12 cellular contexts compared by ENCODE assay signal in the genomic region with DNA sequence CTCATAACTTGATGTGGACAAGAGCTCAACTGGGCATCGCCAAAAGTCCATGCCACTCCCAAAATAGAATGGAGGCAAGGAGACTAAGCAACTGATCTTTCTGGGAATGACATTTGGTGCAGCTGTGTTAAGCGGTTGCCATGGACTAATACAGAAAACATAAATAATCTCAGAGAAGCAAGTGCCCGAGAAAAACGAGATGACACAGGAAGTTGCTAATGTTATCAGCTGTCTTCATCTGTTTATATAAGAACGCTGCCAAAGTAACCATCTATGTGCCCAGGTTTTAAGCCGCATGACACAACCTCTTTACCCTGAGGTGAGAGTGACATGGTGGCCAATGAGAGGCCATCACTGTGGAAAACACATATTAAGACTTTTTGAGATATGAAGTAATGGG. TPM values are rescaled to one million over a fixed set of nuclear protein-coding genes. Genes with fewer than 3 reads are reported as not detected.
DNase-seq lines count a peak whose midpoint lies in the region; ATAC-seq and TF ChIP-seq lines count a peak whose summit lies in the region.
"Had no signal": no experiment of that assay in that cellular context is flagged by ENCODE, and none has a peak within 500 bp of the region (broad histone marks: within the 10 kb centered on the region; RNA-seq: fewer than 3 reads in every experiment).

No MANE protein-coding gene starts in this region.

- DNase-seq in A172 (ENCODE audit: low spot score) (peak; percentile 84), IMR-90 (peak; percentile 79), right atrium auricular region (ENCODE audit: low spot score) (no peak), RKO (ENCODE audit: low spot score) (no peak), NOMO-1 treated with DMSO at 0.1 percent for 48 hours (lab: John Stamatoyannopoulos, UW; ENCODE audit: unreplicated experiment) (no peak)
- DNase-seq: cerebellar nuclear complex; NCI-H524 treated with DMSO at 0.1 percent for 48 hours; stimulated activated naive B cell treated with anti-CD40 and anti-IgM and Interleukin-4, amounts not matched to agents 10 μg/mL and 1 μg/mL and 100 μg/mL, for 72 hours had no signal

- H3K23ac ChIP-seq in IMR-90 (ENCODE audit: low read depth, low read length): no peak overlapping the region

- no peak overlapping the region; a peak in 1 of 4 replicates for H4K8ac ChIP-seq in IMR-90 (ENCODE audit: low read depth in 2 of 2, low read length in 2 of 2)

- TF ChIP-seq CTCF in IMR-90 (conservative IDR thresholded peaks at IDR 0.05; ENCODE audit: low read depth, low read length) (no peak), right atrium auricular region (IDR thresholded peaks at IDR 0.05) (no peak)

- H3K14ac ChIP-seq in IMR-90 (replicated peaks; ENCODE audit: low read depth, low read length): 0 out of 2 replicates have a peak overlapping the region, but pooled peaks have one; percentile 48

- H2AK9ac ChIP-seq in IMR-90 (replicated peaks; ENCODE audit: low read depth, low read length, poor library complexity): no peak overlapping the region

- dilution Hi-C loops in IMR-90 (cut with HindIII; ENCODE audit: low sequenced_read_pairs, unreplicated experiment): no loop called here

- H3K4me1 ChIP-seq in IMR-90 (ENCODE audit: control insufficient read depth, insufficient read depth, low read length) (peaks cover 6% of the 10 kb centered on the region), right atrium auricular region (peaks cover 0 to 11% of the 10 kb centered on the region in 2 donors)

- 40% methylated on average over 1 of the region's 6 CpGs; no CpG with 5 or more reads in 1 of the 2 experiments for WGBS in IMR-90 (ENCODE audit: extremely low coverage in 2 of 2, insufficient read length in 1 of 2), 2 experiments

- ATAC-seq in IMR-90 (ENCODE audit: low read depth) (no peak; the same call in 1 of the 2 replicates), SK-N-SH treated with all-trans-retinoic acid at 6 μM for 48 hours (peak; percentile 84), GM21723 (IDR thresholded peaks at IDR 0.05; ENCODE audit: unreplicated experiment) (no peak), HG02798 (IDR thresholded peaks at IDR 0.05; ENCODE audit: poor library complexity, unreplicated experiment) (no peak)
- ATAC-seq: stimulated activated naive B cell treated with anti-CD40 and anti-IgM and Interleukin-4, amounts not matched to agents 10 μg/mL and 1 μg/mL and 100 μg/mL, for 72 hours had no signal

- H2BK120ac ChIP-seq in IMR-90 (ENCODE audit: low read depth, low read length): no peak overlapping the region

- H3K27ac ChIP-seq in IMR-90 (ENCODE audit: insufficient read depth, low read length): no peak overlapping the region
- H3K27ac ChIP-seq in right atrium auricular region: peak overlapping the region; percentile 65 to 83
- H3K27ac ChIP-seq: hepatocyte had no signal

- no peak overlapping the region for H3K9ac ChIP-seq in IMR-90 (ENCODE audit: low read depth, low read length)

- H2BK20ac ChIP-seq in IMR-90 (ENCODE audit: low read depth, low read length): no peak overlapping the region

- peak overlapping the region; percentile 44; the same call in 1 of the 2 replicates for H2AK5ac ChIP-seq in IMR-90 (ENCODE audit: low read depth, low read length)

- CTCF ChIA-PET in IMR-90 (lab: Yijun Ruan, JAX): interaction anchor here (0.6 to 0.8 kb wide), 2 partner anchors 18 to 83 kb away, joined by 3 read pairs; no protein-coding TSS in a partner anchor

- no peaks in the 10 kb centered on the region for H3K9me3 ChIP-seq in IMR-90 (ENCODE audit: control insufficient read depth, insufficient read depth, low read length)
- H3K9me3 ChIP-seq in right atrium auricular region: no peaks in the 10 kb centered on the region

- peak overlapping the region; percentile 54 for H2AFZ ChIP-seq in IMR-90 (replicated peaks; ENCODE audit: low read length, poor library complexity)
- H2AFZ ChIP-seq: hepatocyte had no signal

- no peak for TF ChIP-seq POLR2A in IMR-90 (IDR thresholded peaks at IDR 0.05; ENCODE audit: low read depth, low read length)

- no peak overlapping the region for H3K18ac ChIP-seq in IMR-90 (ENCODE audit: low read depth, low read length)

- POLR2A ChIA-PET in IMR-90 (lab: Charles Lee; ENCODE audit: unreplicated experiment): no interaction called here

- no peaks in the 10 kb centered on the region for H4K20me1 ChIP-seq in IMR-90 (ENCODE audit: insufficient read depth, low read length)

- H3K27me3 ChIP-seq in IMR-90 (ENCODE audit: control insufficient read depth, insufficient read depth, low read length) (no peaks in the 10 kb centered on the region), right atrium auricular region (no peaks in the 10 kb centered on the region)
- H3K27me3 ChIP-seq: hepatocyte had no signal

- H3K4me3 ChIP-seq in IMR-90 (ENCODE audit: insufficient read depth, low read depth, low read length) (no peak overlapping the region), right atrium auricular region (no peak overlapping the region)
- H3K4me3 ChIP-seq: hepatocyte had no signal

- BruUV-seq in IMR-90 (replicated peaks; lab: Mats Ljungman, UMichigan): no TSS peak

- no peak overlapping the region for H4K5ac ChIP-seq in IMR-90 (ENCODE audit: low read depth, low read length)

- peak overlapping the region; percentile 4 for H2BK5ac ChIP-seq in IMR-90 (ENCODE audit: low read depth, low read length, poor library complexity, severe bottlenecking)

- H3K9me1 ChIP-seq in IMR-90 (ENCODE audit: insufficient read depth, low read length): peaks cover 4% of the 10 kb centered on the region; the same call in 1 of the 2 replicates

- H3K4me2 ChIP-seq in IMR-90 (ENCODE audit: low read depth, low read length): no peak overlapping the region
- H3K4me2 ChIP-seq: hepatocyte had no signal

- H4K91ac ChIP-seq in IMR-90 (ENCODE audit: insufficient read depth, low read depth, low read length): no peak overlapping the region

- TF ChIP-seq RAD21 in IMR-90 (IDR thresholded peaks at IDR 0.05; ENCODE audit: low read length): no peak

- H3K4ac ChIP-seq in IMR-90 (ENCODE audit: low read depth, low read length): peak overlapping the region; percentile 4; the same call in 1 of the 2 replicates

- in situ Hi-C loops in IMR-90 (cut with MboI; ENCODE audit: low sequenced_read_pairs): no loop called here

- intact Hi-C loops in IMR-90 (cut with micrococcal nuclease): no loop called here

- no peak overlapping the region for H3K56ac ChIP-seq in IMR-90 (ENCODE audit: extremely low read depth, insufficient read depth, low read length)

- H3K79me1 ChIP-seq in IMR-90 (ENCODE audit: low read depth in 1 of 2, low read length in 2 of 2): no peaks in the 10 kb centered on the region

- no peak overlapping the region for H2BK15ac ChIP-seq in IMR-90 (ENCODE audit: low read depth, low read length)

- no peaks in the 10 kb centered on the region for H3K36me3 ChIP-seq in IMR-90 (ENCODE audit: control insufficient read depth, insufficient read depth, low read length)
- H3K36me3 ChIP-seq in right atrium auricular region: no peaks in the 10 kb centered on the region

TF ChIP-seq in IMR-90, 13 proteins besides CTCF, POLR2A, EP300 and RAD21 (continues in another document):
- TF ChIP-seq RFX5 (IDR thresholded peaks at IDR 0.05; ENCODE audit: low read depth, low read length): no peak
- TF ChIP-seq FOS (IDR thresholded peaks at IDR 0.05; ENCODE audit: low read depth, low read length): 0 out of 2 replicates have a peak, but pooled peaks have one; percentile 4
- 0 out of 2 replicates have a peak, but pooled peaks have one; percentile 14 for TF ChIP-seq NFE2L2 (IDR thresholded peaks at IDR 0.05; ENCODE audit: low read depth, low read length)
- TF ChIP-seq CEBPB (IDR thresholded peaks at IDR 0.05; ENCODE audit: low read depth, low read length): peak; percentile 19; the same call in 1 of the 2 replicates
- no peak for TF ChIP-seq BHLHE40 (IDR thresholded peaks at IDR 0.05; ENCODE audit: low read depth, low read length)
- TF ChIP-seq MAFK (IDR thresholded peaks at IDR 0.05; ENCODE audit: low read depth, low read length): no peak
- TF ChIP-seq SMC3 (IDR thresholded peaks at IDR 0.05; ENCODE audit: low read depth, low read length): no peak
- TF ChIP-seq MAZ (IDR thresholded peaks at IDR 0.05; ENCODE audit: borderline replicate concordance, low read depth, low read length): no peak
- no peak for TF ChIP-seq MXI1 (IDR thresholded peaks at IDR 0.05; ENCODE audit: borderline replicate concordance, low read depth, low read length)

TF ChIP-seq in SK-N-SH treated with all-trans-retinoic acid at 6 μM for 48 hours, 23 proteins besides CTCF, POLR2A, EP300 and RAD21:
- no peak for TF ChIP-seq ZNF70 (CRISPR knock-in tag; IDR thresholded peaks at IDR 0.05)
- no peak for TF ChIP-seq ARNTL (CRISPR knock-in tag; IDR thresholded peaks at IDR 0.05; ENCODE audit: borderline replicate concordance, low read depth)
- no peak for TF ChIP-seq ZC3H10 (CRISPR knock-in tag; IDR thresholded peaks at IDR 0.05)
- TF ChIP-seq PPARA (CRISPR knock-in tag; IDR thresholded peaks at IDR 0.05; ENCODE audit: borderline replicate concordance): no peak
- no peak for TF ChIP-seq GLIS3 (CRISPR knock-in tag; IDR thresholded peaks at IDR 0.05)
- peak; percentile 69 for TF ChIP-seq ISL1 (CRISPR knock-in tag; IDR thresholded peaks at IDR 0.05)
- TF ChIP-seq ZFP3 (CRISPR knock-in tag; IDR thresholded peaks at IDR 0.05): 0 out of 2 replicates have a peak, but pooled peaks have one; percentile 13
- no peak for TF ChIP-seq ZFP30 (CRISPR knock-in tag; IDR thresholded peaks at IDR 0.05)
- no peak; the same call in 1 of the 2 replicates for TF ChIP-seq SNAI2 (CRISPR knock-in tag; IDR thresholded peaks at IDR 0.05)
- TF ChIP-seq, protein P1, sequence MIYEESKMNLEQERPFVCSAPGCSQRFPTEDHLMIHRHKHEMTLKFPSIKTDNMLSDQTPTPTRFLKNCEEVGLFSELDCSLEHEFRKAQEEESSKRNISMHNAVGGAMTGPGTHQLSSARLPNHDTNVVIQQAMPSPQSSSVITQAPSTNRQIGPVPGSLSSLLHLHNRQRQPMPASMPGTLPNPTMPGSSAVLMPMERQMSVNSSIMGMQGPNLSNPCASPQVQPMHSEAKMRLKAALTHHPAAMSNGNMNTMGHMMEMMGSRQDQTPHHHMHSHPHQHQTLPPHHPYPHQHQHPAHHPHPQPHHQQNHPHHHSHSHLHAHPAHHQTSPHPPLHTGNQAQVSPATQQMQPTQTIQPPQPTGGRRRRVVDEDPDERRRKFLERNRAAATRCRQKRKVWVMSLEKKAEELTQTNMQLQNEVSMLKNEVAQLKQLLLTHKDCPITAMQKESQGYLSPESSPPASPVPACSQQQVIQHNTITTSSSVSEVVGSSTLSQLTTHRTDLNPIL (CRISPR knock-in tag; IDR thresholded peaks at IDR 0.05; ENCODE audit: low read depth): peak; percentile 62; the same call in 1 of the 2 replicates

RNA-seq across cellular contexts. Expression of a gene that starts 54.9 kb away (rescaled TPM):
- 36.2 and 49.7 TPM in 2 replicates for total RNA-seq in A172 (2014; rRNA removed; shearing (Covaris generic))
- total RNA-seq in IMR-90 (2012; rRNA removed) (121 and 174 TPM in 2 replicates), right atrium auricular region (10 to 100 TPM; 15.2 to 29.2 TPM)
- 12.1 and 14.7 TPM in 2 replicates for polyA plus RNA-seq in IMR-90 (2012; rRNA removed)
- polyA plus RNA-seq in IMR-90 (2012; cell fraction: cytosol; rRNA removed): 5.2 and 9.7 TPM in 2 replicates
- 12.1 and 25.9 TPM in 2 replicates for polyA plus RNA-seq in IMR-90 (2012; cell fraction: nucleus; rRNA removed; ENCODE audit: low replicate concordance)

Comparison
In these comparisons a context has a peak if more than half of its experiments do, and no peak if none do; other contexts are left out.
1. DNase-seq: peak in A172 (single experiment) and IMR-90 (single experiment); none in right atrium auricular region (single experiment), RKO (single experiment) and NOMO-1 treated with DMSO at 0.1 percent for 48 hours (single experiment).